ENCODE assay signal across 1 cellular context in genomic region chr9:128162215-128163026, GRCh38.
TF ChIP-seq lines count a peak whose summit lies in the region.

No MANE protein-coding gene starts in this region.

TF ChIP-seq in A549, 52 proteins besides CTCF, POLR2A, EP300 and RAD21:
- TF ChIP-seq RARB (CRISPR knock-in tag; IDR thresholded peaks at IDR 0.05) (no peak), ZFP36 (IDR thresholded peaks at IDR 0.05; ENCODE audit: borderline replicate concordance, partially characterized antibody) (peak; percentile 82)
